ENCODE assay signal across 8 cellular contexts in genomic region chr18:22933206-22933957, GRCh38. TPM values are rescaled to one million over a fixed set of nuclear protein-coding genes. Genes with fewer than 3 reads are reported as not detected.
DNase-seq lines count a peak whose midpoint lies in the region; ATAC-seq and TF ChIP-seq lines count a peak whose summit lies in the region.

RBBP8 (plus strand) TSS chr18:22933328; CDS start chr18:22936852, 3,524 bp downstream.

- H3K9me3 ChIP-seq in H9 (ENCODE audit: control insufficient read depth, low read depth, low read length) (no peaks in the 10 kb centered on the region), MG63 (no peaks in the 10 kb centered on the region), SJSA1 (replicated peaks) (no peaks in the 10 kb centered on the region), neuron (ENCODE audit: low read length) (no peaks in the 10 kb centered on the region), subcutaneous abdominal adipose tissue (ENCODE audit: control insufficient read depth in 5 of 5, low read length in 5 of 5) (no peaks in the 10 kb centered on the region)

- H3K9ac ChIP-seq in H9 (ENCODE audit: extremely low read depth, insufficient read length, low read length), result peak within 1 kb of the TSS; percentile 85
- H3K9ac ChIP-seq in subcutaneous abdominal adipose tissue (ENCODE audit: low read length in 5 of 5), result peak within 1 kb of the TSS; percentile 84 to 99 (median 98)

- H3T11ph ChIP-seq in H9 (ENCODE audit: low read length), result no peak within 1 kb of the TSS

- no CpG with 5 or more reads among the region's 81 CpGs for WGBS in H9 (ENCODE audit: extremely low coverage, insufficient read length, low lambda C conversion rate)

- H3K27ac Mint-ChIP-seq in H9, result peak within 1 kb of the TSS; percentile 53 to 99 (median 92); a peak in 6 of 7 replicates

- peak within 1 kb of the TSS; percentile 73 for H3K18ac ChIP-seq in H9 (ENCODE audit: insufficient read length, low read depth, low read length)

- H2BK5ac ChIP-seq in H9 (ENCODE audit: insufficient read length, low read length), result no peak within 1 kb of the TSS

- H3K27me3 Mint-ChIP-seq in H9 (ENCODE audit: low read depth), result no peaks in the 10 kb centered on the region

- peaks cover 24 to 39% of the 10 kb centered on the region in 2 experiments for H3K4me1 Mint-ChIP-seq in H9

- peak within 1 kb of the TSS; percentile 65 for H2AFZ ChIP-seq in H9 (ENCODE audit: low read length)
- peak within 1 kb of the TSS; percentile 93 for H2AFZ ChIP-seq in neuron (ENCODE audit: low read depth, low read length)

- H3K23ac ChIP-seq in H9 (ENCODE audit: insufficient read length, low read depth, low read length), result no peak within 1 kb of the TSS

- DNase-seq in G401 (ENCODE audit: low spot score), result peak; percentile 81
- DNase-seq in H9, result peak; percentile 87
- peak; percentile 79 for DNase-seq in MG63
- DNase-seq in SJSA1 (ENCODE audit: low read depth in 1 of 2, low spot score in 2 of 2), result peak; percentile 80 to 95
- peak; percentile 48 to 67 (median 53) for DNase-seq in activated naive CD4-positive, alpha-beta T cell (lab: John Stamatoyannopoulos, UW)
- peak; percentile 48 to 75 for DNase-seq in foreskin keratinocyte

- peak within 1 kb of the TSS; percentile 100 for H3K4me2 ChIP-seq in H9 (ENCODE audit: insufficient read depth, insufficient read length, low read length)

- H3K14ac ChIP-seq in H9 (ENCODE audit: insufficient read depth, low read length), result peak within 1 kb of the TSS; percentile 83

- peak within 1 kb of the TSS; percentile 6 for H3K27ac ChIP-seq in H9 (ENCODE audit: insufficient read length, low read depth, low read length)
- peak within 1 kb of the TSS; percentile 83 for H3K27ac ChIP-seq in SJSA1
- peak within 1 kb of the TSS; percentile 89 for H3K27ac ChIP-seq in foreskin keratinocyte
- peak within 1 kb of the TSS; percentile 99 for H3K27ac ChIP-seq in subcutaneous abdominal adipose tissue (ENCODE audit: low read depth, low read length)

- peaks cover 2% of the 10 kb centered on the region; the same call in 1 of the 2 replicates for H3K79me2 ChIP-seq in H9 (ENCODE audit: insufficient read depth, low read length)

- no peak within 1 kb of the TSS for H4K5ac ChIP-seq in H9 (ENCODE audit: insufficient read length, low read depth, low read length)

- H3K79me1 ChIP-seq in H9 (ENCODE audit: insufficient read depth, low read depth, low read length, poor library complexity, severe bottlenecking), result no peaks in the 10 kb centered on the region

- H3K56ac ChIP-seq in H9 (ENCODE audit: insufficient read length, low read depth, low read length), result no peak within 1 kb of the TSS

- no peak within 1 kb of the TSS; the same call in 1 of the 2 replicates for H3K4ac ChIP-seq in H9 (ENCODE audit: low read depth, low read length)

- H2BK12ac ChIP-seq in H9 (ENCODE audit: insufficient read length, low read depth, low read length), result no peak within 1 kb of the TSS

- H4K20me1 ChIP-seq in H9 (ENCODE audit: control insufficient read depth, insufficient read depth, insufficient read length), result no peaks in the 10 kb centered on the region

- H3K4me3 Mint-ChIP-seq in H9, result peak within 1 kb of the TSS; percentile 78 to 89

- H2BK20ac ChIP-seq in H9 (ENCODE audit: low read depth, low read length, poor library complexity, severe bottlenecking), result no peak within 1 kb of the TSS

- H3K4me3 ChIP-seq in MG63 (peak within 1 kb of the TSS; percentile 83), SJSA1 (peak within 1 kb of the TSS; percentile 65), neuron (ENCODE audit: low read length) (peak within 1 kb of the TSS; percentile 81), subcutaneous abdominal adipose tissue (ENCODE audit: low read depth in 1 of 5, low read length in 5 of 5) (peak within 1 kb of the TSS; percentile 82 to 98 (median 92))

- ATAC-seq in foreskin keratinocyte, result peak; percentile 83

- TF ChIP-seq CTCF in H9 (conservative IDR thresholded peaks at IDR 0.05) (no peak), foreskin keratinocyte (conservative IDR thresholded peaks at IDR 0.05) (peak; percentile 3)

- H3K9me3 Mint-ChIP-seq in H9, result no peaks in the 10 kb centered on the region

- no peak within 1 kb of the TSS for H2BK15ac ChIP-seq in H9 (ENCODE audit: low read depth, low read length)

- in situ Hi-C loops in G401 (cut with HindIII; ENCODE audit: low sequenced_read_pairs), result no loop called here

- H3K36me3 ChIP-seq in MG63 (peaks cover 6% of the 10 kb centered on the region), SJSA1 (peaks cover 9% of the 10 kb centered on the region), neuron (ENCODE audit: insufficient read depth, low read length) (peaks cover 15% of the 10 kb centered on the region), subcutaneous abdominal adipose tissue (ENCODE audit: control insufficient read depth in 5 of 5, insufficient read depth in 5 of 5, low read length in 5 of 5) (peaks cover 0 to under 1% (median 0%) of the 10 kb centered on the region in 5 donors)

- peaks cover 6 to 21% (median 21%) of the 10 kb centered on the region in 3 experiments; a peak in 6 of 7 replicates for H3K36me3 Mint-ChIP-seq in H9 (ENCODE audit: insufficient read depth in 1 of 3, low read depth in 3 of 3)

- H3K23me2 ChIP-seq in H9 (ENCODE audit: insufficient read length, low read depth, low read length, poor library complexity, severe bottlenecking), result peaks cover 4% of the 10 kb centered on the region

- H2BK120ac ChIP-seq in H9 (ENCODE audit: low read depth, low read length, poor library complexity, severe bottlenecking), result no peak within 1 kb of the TSS

- H4K91ac ChIP-seq in H9 (ENCODE audit: insufficient read length, low read depth, low read length), result no peak within 1 kb of the TSS

- H3K4me1 ChIP-seq in H9 (ENCODE audit: insufficient read depth, low read length), result no peaks in the 10 kb centered on the region
- 0 out of 2 replicates have a peak, but pooled peaks cover 4% of the 10 kb centered on the region for H3K4me1 ChIP-seq in SJSA1 (replicated peaks)
- H3K4me1 ChIP-seq in foreskin keratinocyte, result peaks cover 15% of the 10 kb centered on the region
- H3K4me1 ChIP-seq in neuron (ENCODE audit: insufficient read depth, low read length), result peaks cover 20% of the 10 kb centered on the region
- H3K4me1 ChIP-seq in subcutaneous abdominal adipose tissue (ENCODE audit: control insufficient read depth in 5 of 5, insufficient read depth in 5 of 5, low read length in 5 of 5), result peaks cover 0 to 14% (median 11%) of the 10 kb centered on the region in 5 donors

- no peak within 1 kb of the TSS for H2AK5ac ChIP-seq in H9 (ENCODE audit: insufficient read length, low read length)

- no peaks in the 10 kb centered on the region for H3K27me3 ChIP-seq in H9 (ENCODE audit: insufficient read depth, low read length)
- H3K27me3 ChIP-seq in MG63, result no peaks in the 10 kb centered on the region
- no peaks in the 10 kb centered on the region for H3K27me3 ChIP-seq in SJSA1 (replicated peaks)
- no peaks in the 10 kb centered on the region for H3K27me3 ChIP-seq in foreskin keratinocyte
- H3K27me3 ChIP-seq in neuron (ENCODE audit: insufficient read depth, low read length), result no peaks in the 10 kb centered on the region
- no peaks in the 10 kb centered on the region for H3K27me3 ChIP-seq in subcutaneous abdominal adipose tissue (ENCODE audit: control insufficient read depth in 5 of 5, insufficient read depth in 4 of 5, low read length in 5 of 5)

- no peak within 1 kb of the TSS for H4K8ac ChIP-seq in H9 (replicated peaks; ENCODE audit: insufficient read length, low read depth, low read length)

RNA-seq across cellular contexts. Expression of gene RBBP8, which starts in this region (rescaled TPM):
- 34.5 and 52.2 TPM in 2 replicates for total RNA-seq in G401 (2014; rRNA removed; shearing (Covaris generic))
- total RNA-seq in H9 (2021) (65.2 and 72.5 TPM in 2 replicates), foreskin keratinocyte (79.0 and 93.7 TPM in 2 replicates)
- total RNA-seq in MG63 (2014; rRNA removed; shearing (Covaris generic); ENCODE audit: low replicate concordance), result 19.4 and 27.7 TPM in 2 replicates
- total RNA-seq in SJSA1 (2014; rRNA removed; shearing (Covaris generic)), result 48.9 and 57.6 TPM in 2 replicates
- 40.5 and 49.8 TPM in 2 replicates for polyA plus RNA-seq in foreskin keratinocyte

Comparison
In these comparisons a context has a peak if more than half of its experiments do, and no peak if none do; other contexts are left out.
1. Peak in every context shown above with its lines: DNase-seq, ATAC-seq, H3K4me3 ChIP-seq and H3K27ac ChIP-seq.
2. H3K27ac ChIP-seq: peak in every context shown above with its lines; median percentile 99 in subcutaneous abdominal adipose tissue; 89 in foreskin keratinocyte; 83 in SJSA1; 6 in H9.